Comparison of ENCODE assay signal across 22 cellular contexts in genomic region chr5:159660401-159660800, GRCh38.
A peak's percentile ranks its signal among the peaks of the same experiment; 100 is the strongest.
DNase-seq lines count a peak whose midpoint lies in the region; ATAC-seq and TF ChIP-seq lines count a peak whose summit lies in the region.
"Had no signal": no experiment of that assay in that cellular context is flagged by ENCODE, and none has a peak within 500 bp of the region (broad histone marks: within the 10 kb centered on the region; RNA-seq: fewer than 3 reads in every experiment).

No MANE protein-coding gene starts in this region.

- no peak for TF ChIP-seq CTCF in PC-3 (conservative IDR thresholded peaks at IDR 0.05; ENCODE audit: low read depth, low read length)
- TF ChIP-seq CTCF in epithelial cell of esophagus (IDR thresholded peaks at IDR 0.05; ENCODE audit: insufficient read depth, low read depth, low read length, missing control alignments), result no peak
- no peak for TF ChIP-seq CTCF in glutamatergic neuron (IDR thresholded peaks at IDR 0.05; ENCODE audit: partially characterized antibody, unreplicated experiment)

- H3K27me3 ChIP-seq in PC-3 (ENCODE audit: low read length), result no peaks in the 10 kb centered on the region
- H3K27me3 ChIP-seq: neutrophil, spleen, tibial nerve had no signal

- H3K9ac ChIP-seq in PC-3 (ENCODE audit: low read length), result no peak overlapping the region

- DNase-seq in GM03348 (ENCODE audit: low spot score) (peak; percentile 21), PC-3 (peak; percentile 38), epithelial cell of esophagus (ENCODE audit: low read depth) (peak; percentile 61), NCI-H2029 (lab: John Stamatoyannopoulos, UW) (no peak), glutamatergic neuron (no peak), NCI-H748 (lab: John Stamatoyannopoulos, UW; ENCODE audit: unreplicated experiment) (no peak)
- DNase-seq: activated B cell treated with CpG ODN at 0.5 μM for 24 hours; activated CD4-positive, alpha-beta memory T cell treated with anti-CD3 and anti-CD28 coated beads for 36 hours; activated naive CD4-positive, alpha-beta T cell treated with anti-CD3 and anti-CD28 coated beads, Interleukin-2, amount 50 U/mL, for 16 hours; activated T-cell treated with anti-CD3 and anti-CD28 coated beads, Interleukin-2, amount 50 U/mL, for 24 hours; COR-L47; lower lobe of right lung; MV-4-11; NCI-H1694 treated with DMSO at 0.1 percent for 48 hours; NCI-H2227 treated with DMSO at 0.1 percent for 48 hours; spleen; stimulated activated CD4-positive, alpha-beta T cell treated with anti-CD3 and anti-CD28 coated beads, Interleukin-4, amount 100 ng/mL, for 24 hours had no signal

- BruUV-seq in PC-3 (replicated peaks; lab: Mats Ljungman, UMichigan), result no TSS peak

- H3K4me3 ChIP-seq in PC-3 (ENCODE audit: low read length) (no peak overlapping the region), epithelial cell of esophagus (ENCODE audit: low read length) (no peak overlapping the region)
- H3K4me3 ChIP-seq: lower lobe of right lung, PC-9, spleen, tibial nerve had no signal

- no peak overlapping the region for H2AFZ ChIP-seq in PC-3 (ENCODE audit: low read length)
- H2AFZ ChIP-seq: PC-9 had no signal

- H3F3A ChIP-seq in PC-3 (ENCODE audit: low read length, unreplicated experiment), result no peaks in the 10 kb centered on the region

- no peaks in the 10 kb centered on the region for H3K9me3 ChIP-seq in PC-3 (ENCODE audit: low read length)
- H3K9me3 ChIP-seq: lower lobe of right lung, neutrophil, spleen, tibial nerve had no signal

- ATAC-seq in PC-3 (peak; percentile 35; the same call in 1 of the 2 replicates), GM19455 (IDR thresholded peaks at IDR 0.05; ENCODE audit: unreplicated experiment) (no peak)
- ATAC-seq: lower lobe of right lung had no signal

- peaks cover 1% of the 10 kb centered on the region for H3K27me3 Mint-ChIP-seq in glutamatergic neuron (ENCODE audit: unreplicated experiment)
- H3K27me3 Mint-ChIP-seq: activated B cell treated with CpG ODN at 0.5 μM for 24 hours; activated T-cell treated with anti-CD3 and anti-CD28 coated beads, Interleukin-2, amount 50 U/mL, for 24 hours had no signal

- no peak overlapping the region for H3K27ac ChIP-seq in PC-3 (ENCODE audit: low read length)
- H3K27ac ChIP-seq: lower lobe of right lung, neutrophil, PC-9, spleen, tibial nerve had no signal

- H3K9me3 Mint-ChIP-seq in glutamatergic neuron (ENCODE audit: unreplicated experiment), result peaks cover 1% of the 10 kb centered on the region
- H3K9me3 Mint-ChIP-seq: activated B cell treated with CpG ODN at 0.5 μM for 24 hours; activated CD4-positive, alpha-beta memory T cell treated with anti-CD3 and anti-CD28 coated beads for 36 hours; activated T-cell treated with anti-CD3 and anti-CD28 coated beads, Interleukin-2, amount 50 U/mL, for 24 hours; stimulated activated naive CD8-positive, alpha-beta T cell treated with anti-CD3 and anti-CD28 coated beads, Interleukin-15, Interleukin-2, amounts not matched to agents 100 ng/mL and 50 ng/mL, for 24 hours had no signal

- POLR2A ChIA-PET in PC-3 (lab: Charles Lee; ENCODE audit: unreplicated experiment), result no interaction called here

- no peaks in the 10 kb centered on the region for H3K36me3 ChIP-seq in PC-3 (ENCODE audit: low read depth, low read length)
- H3K36me3 ChIP-seq: lower lobe of right lung, neutrophil, spleen, tibial nerve had no signal

- no peak overlapping the region for H3K4me2 ChIP-seq in PC-3 (ENCODE audit: low read length)
- H3K4me2 ChIP-seq: PC-9 had no signal

- H3K4me1 Mint-ChIP-seq in glutamatergic neuron (ENCODE audit: low read depth, unreplicated experiment), result peaks cover 14% of the 10 kb centered on the region
- H3K4me1 Mint-ChIP-seq: activated B cell treated with CpG ODN at 0.5 μM for 24 hours had no signal

- H3K27ac Mint-ChIP-seq in glutamatergic neuron (ENCODE audit: unreplicated experiment), result no peak overlapping the region
- H3K27ac Mint-ChIP-seq: activated B cell treated with CpG ODN at 0.5 μM for 24 hours; activated CD4-positive, alpha-beta memory T cell treated with anti-CD3 and anti-CD28 coated beads for 36 hours; activated T-cell treated with anti-CD3 and anti-CD28 coated beads, Interleukin-2, amount 50 U/mL, for 24 hours; stimulated activated naive CD8-positive, alpha-beta T cell treated with anti-CD3 and anti-CD28 coated beads, Interleukin-15, Interleukin-2, amounts not matched to agents 100 ng/mL and 50 ng/mL, for 24 hours had no signal

- no peaks in the 10 kb centered on the region for H3K36me3 Mint-ChIP-seq in glutamatergic neuron (ENCODE audit: unreplicated experiment)
- H3K36me3 Mint-ChIP-seq: activated CD4-positive, alpha-beta memory T cell treated with anti-CD3 and anti-CD28 coated beads for 36 hours had no signal

- H3K9me2 ChIP-seq in PC-3 (replicated peaks; ENCODE audit: low read length), result no peaks in the 10 kb centered on the region

- H3K79me2 ChIP-seq in PC-3 (ENCODE audit: low read length), result no peaks in the 10 kb centered on the region

- H3K4me1 ChIP-seq in PC-3 (ENCODE audit: insufficient read depth, low read length), result no peaks in the 10 kb centered on the region
- H3K4me1 ChIP-seq: lower lobe of right lung, spleen, tibial nerve had no signal

- intact Hi-C loops in PC-3 (cut with micrococcal nuclease), result no loop called here

- no peaks in the 10 kb centered on the region for H4K20me1 ChIP-seq in PC-3 (ENCODE audit: low read length)

- no peak overlapping the region for H3K4me3 Mint-ChIP-seq in glutamatergic neuron (ENCODE audit: unreplicated experiment)
- H3K4me3 Mint-ChIP-seq: activated B cell treated with CpG ODN at 0.5 μM for 24 hours; activated CD4-positive, alpha-beta memory T cell treated with anti-CD3 and anti-CD28 coated beads for 36 hours; activated T-cell treated with anti-CD3 and anti-CD28 coated beads, Interleukin-2, amount 50 U/mL, for 24 hours; stimulated activated naive CD8-positive, alpha-beta T cell treated with anti-CD3 and anti-CD28 coated beads, Interleukin-15, Interleukin-2, amounts not matched to agents 100 ng/mL and 50 ng/mL, for 24 hours had no signal

- CTCF ChIA-PET in PC-3 (lab: Charles Lee), result no interaction called here

Comparison
In these comparisons a context has a peak if more than half of its experiments do, and no peak if none do; other contexts are left out.
1. DNase-seq: peak in GM03348 (single experiment), PC-3 (single experiment) and epithelial cell of esophagus (single experiment); none in NCI-H2029 (single experiment), glutamatergic neuron (single experiment) and NCI-H748 (single experiment).